Comparison of ENCODE assay signal across 7 cellular contexts in the genomic region with DNA sequence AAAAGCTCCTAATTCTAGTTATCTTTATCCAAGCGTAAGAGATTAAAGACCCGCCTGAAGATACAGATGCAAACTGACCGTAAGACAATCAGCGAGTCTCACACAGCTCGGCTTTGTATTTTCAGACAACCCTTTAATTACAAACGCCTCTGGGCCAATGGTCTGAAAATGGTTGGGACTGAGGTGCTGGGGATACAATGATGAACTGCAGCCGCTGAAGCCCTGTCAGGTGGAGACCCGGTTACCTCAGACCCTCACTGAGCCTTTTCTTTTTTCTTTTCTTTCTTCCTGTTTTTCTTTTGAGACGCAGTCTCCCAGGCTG. TPM values are rescaled to one million over a fixed set of nuclear protein-coding genes. Genes with fewer than 3 reads are reported as not detected.
A peak's percentile ranks its signal among the peaks of the same experiment; 100 is the strongest.
DNase-seq lines count a peak whose midpoint lies in the region; ATAC-seq and TF ChIP-seq lines count a peak whose summit lies in the region.

No MANE protein-coding gene starts in this region.

- in situ Hi-C loops in astrocyte of the spinal cord (cut with HindIII; ENCODE audit: low sequenced_read_pairs), result no loop called here

- H3K36me3 Mint-ChIP-seq in immature natural killer cell, result peaks cover 0 to 2% (median 0%) of the 10 kb centered on the region in 3 donors
- H3K36me3 Mint-ChIP-seq in stimulated activated naive B cell treated with anti-CD40 and anti-IgM and Interleukin-4, amounts not matched to agents 10 μg/mL and 1 μg/mL and 100 μg/mL, for 72 hours, result peaks cover 0 to 2% of the 10 kb centered on the region in 2 donors

- H3K9me2 ChIP-seq in MM.1S (replicated peaks; ENCODE audit: insufficient read depth, low read length), result no peaks in the 10 kb centered on the region

- peak overlapping the region; percentile 99 for H3K4me3 Mint-ChIP-seq in immature natural killer cell
- peak overlapping the region; percentile 95 to 97 for H3K4me3 Mint-ChIP-seq in stimulated activated naive B cell treated with anti-CD40 and anti-IgM and Interleukin-4, amounts not matched to agents 10 μg/mL and 1 μg/mL and 100 μg/mL, for 72 hours

- H3F3A ChIP-seq in MM.1S (ENCODE audit: insufficient read depth, low read length), result no peaks in the 10 kb centered on the region

- TF ChIP-seq CTCF in MM.1S (IDR thresholded peaks at IDR 0.05; ENCODE audit: low read length), result no peak
- no peak for TF ChIP-seq CTCF in astrocyte of the spinal cord (IDR thresholded peaks at IDR 0.05; ENCODE audit: low read depth, low read length)

- H4K20me1 ChIP-seq in MM.1S (ENCODE audit: insufficient read depth, low read length), result no peaks in the 10 kb centered on the region

- H3K27ac Mint-ChIP-seq in immature natural killer cell, result peak overlapping the region; percentile 98 to 99 (median 98)
- peak overlapping the region; percentile 97 for H3K27ac Mint-ChIP-seq in stimulated activated naive B cell treated with anti-CD40 and anti-IgM and Interleukin-4, amounts not matched to agents 10 μg/mL and 1 μg/mL and 100 μg/mL, for 72 hours

- H3K9me3 Mint-ChIP-seq in immature natural killer cell, result no peaks in the 10 kb centered on the region
- no peaks in the 10 kb centered on the region for H3K9me3 Mint-ChIP-seq in stimulated activated naive B cell treated with anti-CD40 and anti-IgM and Interleukin-4, amounts not matched to agents 10 μg/mL and 1 μg/mL and 100 μg/mL, for 72 hours

- DNase-seq in MM.1S, result peak; percentile 24
- peak; percentile 7 for DNase-seq in astrocyte of the spinal cord (ENCODE audit: low read depth, low spot score)
- no peak for DNase-seq in immature natural killer cell
- DNase-seq in stimulated activated naive B cell treated with anti-CD40 and anti-IgM and Interleukin-4, amounts not matched to agents 10 μg/mL and 1 μg/mL and 100 μg/mL, for 72 hours, result no peak
- no peak for DNase-seq in mucosa of gallbladder (ENCODE audit: low spot score)

- H3K4me1 Mint-ChIP-seq in immature natural killer cell, result peaks cover 24% of the 10 kb centered on the region in 2 donors
- peaks cover 5 to 12% of the 10 kb centered on the region in 2 donors for H3K4me1 Mint-ChIP-seq in stimulated activated naive B cell treated with anti-CD40 and anti-IgM and Interleukin-4, amounts not matched to agents 10 μg/mL and 1 μg/mL and 100 μg/mL, for 72 hours

- H3K79me2 ChIP-seq in MM.1S (ENCODE audit: low read length), result no peaks in the 10 kb centered on the region

- H3K9me3 ChIP-seq in ES-I3 (ENCODE audit: control insufficient read depth, insufficient read depth, low read length) (no peaks in the 10 kb centered on the region), MM.1S (replicated peaks; ENCODE audit: insufficient read depth, low read length) (no peaks in the 10 kb centered on the region)

- H3K27ac ChIP-seq in MM.1S (ENCODE audit: low read length), result peak overlapping the region; percentile 30; the same call in 1 of the 2 replicates

- peak; percentile 8 for ATAC-seq in GM21423 (IDR thresholded peaks at IDR 0.05; ENCODE audit: unreplicated experiment)
- ATAC-seq in stimulated activated naive B cell treated with anti-CD40 and anti-IgM and Interleukin-4, amounts not matched to agents 10 μg/mL and 1 μg/mL and 100 μg/mL, for 72 hours (replicated peaks), result peak; percentile 17 to 22

- H3K4me3 ChIP-seq in MM.1S (ENCODE audit: low read length), result peak overlapping the region; percentile 87
- H3K4me3 ChIP-seq in astrocyte of the spinal cord (ENCODE audit: low read depth, low read length), result peak overlapping the region; percentile 93

- peak overlapping the region; percentile 25; the same call in 1 of the 2 replicates for H3K4me2 ChIP-seq in MM.1S (ENCODE audit: low read depth, low read length)

- peaks cover 7 to 17% (median 8%) of the 10 kb centered on the region in 3 donors for H3K27me3 Mint-ChIP-seq in immature natural killer cell (ENCODE audit: low read depth in 3 of 3)
- H3K27me3 Mint-ChIP-seq in stimulated activated naive B cell treated with anti-CD40 and anti-IgM and Interleukin-4, amounts not matched to agents 10 μg/mL and 1 μg/mL and 100 μg/mL, for 72 hours, result no peaks in the 10 kb centered on the region

- H3K9ac ChIP-seq in ES-I3 (ENCODE audit: low read depth, low read length) (peak overlapping the region; percentile 71; the same call in 1 of the 2 replicates), MM.1S (ENCODE audit: low read length) (peak overlapping the region; percentile 50; the same call in 1 of the 2 replicates)

- H3K4me1 ChIP-seq in ES-I3 (ENCODE audit: insufficient read depth, low read length), result no peaks in the 10 kb centered on the region; the same call in 1 of the 2 replicates
- 0 out of 2 replicates have a peak, but pooled peaks cover 5% of the 10 kb centered on the region for H3K4me1 ChIP-seq in MM.1S (ENCODE audit: low read length)

- H3K36me3 ChIP-seq in ES-I3 (ENCODE audit: insufficient read depth, low read length) (no peaks in the 10 kb centered on the region), MM.1S (replicated peaks; ENCODE audit: insufficient read depth, low read length) (no peaks in the 10 kb centered on the region)

- H2AFZ ChIP-seq in MM.1S (ENCODE audit: low read length), result peak overlapping the region; percentile 82

- H3K27me3 ChIP-seq in MM.1S (replicated peaks; ENCODE audit: insufficient read depth, low read length), result no peaks in the 10 kb centered on the region

RNA-seq across cellular contexts. Expression of a gene that starts 0.7 kb away (rescaled TPM):
- 10 to 100 TPM in 2 of 3 donors, 1 to 10 TPM in 1; 8.5 to 13.1 (median 12.1) TPM for polyA plus RNA-seq in immature natural killer cell
- 52.4 TPM for total RNA-seq in mucosa of gallbladder

Comparison
In these comparisons a context has a peak if more than half of its experiments do, and no peak if none do; other contexts are left out.
1. DNase-seq: peak in MM.1S (single experiment) and astrocyte of the spinal cord (single experiment); none in immature natural killer cell (0 of 3), stimulated activated naive B cell treated with anti-CD40 and anti-IgM and Interleukin-4, amounts not matched to agents 10 μg/mL and 1 μg/mL and 100 μg/mL, for 72 hours (single experiment) and mucosa of gallbladder (single experiment).